Comparison of ENCODE assay signal across 1 cellular context in genomic region chr9:128861501-128861900, GRCh38.
TF ChIP-seq lines count a peak whose summit lies in the region.

No MANE protein-coding gene starts in this region.

TF ChIP-seq in HepG2, 621 proteins besides CTCF, POLR2A, EP300 and RAD21:
- TF ChIP-seq MIER2 (CRISPR knock-in tag; IDR thresholded peaks at IDR 0.05) (no peak), RERE (CRISPR knock-in tag; IDR thresholded peaks at IDR 0.05; ENCODE audit: low read depth) (no peak)
